8 cellular contexts compared by ENCODE assay signal in the genomic region with DNA sequence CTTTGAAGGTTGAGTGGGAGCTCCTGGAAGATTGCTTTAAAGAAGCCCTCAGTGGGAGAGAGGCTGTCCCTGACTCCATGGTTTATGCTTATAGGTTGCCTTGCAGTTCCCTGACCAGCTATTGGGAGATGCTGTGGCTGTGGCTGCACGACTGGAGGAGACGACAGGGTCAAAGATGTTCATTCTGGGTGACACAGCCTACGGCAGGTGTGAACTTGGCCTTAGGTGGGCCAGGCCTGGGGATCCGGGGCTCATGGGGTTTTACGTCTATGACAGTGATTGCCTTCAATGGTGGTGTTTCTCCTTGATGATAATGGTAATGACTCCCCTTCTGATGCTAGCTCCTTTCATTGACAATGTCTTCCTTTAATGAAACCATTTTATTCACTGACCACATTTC. TPM values are rescaled to one million over a fixed set of nuclear protein-coding genes. Genes with fewer than 3 reads are reported as not detected.
DNase-seq lines count a peak whose midpoint lies in the region; ATAC-seq and TF ChIP-seq lines count a peak whose summit lies in the region.

No MANE protein-coding gene starts in this region.

- POLR2A ChIA-PET in T-cell (lab: Charles Lee), result no interaction called here

- 40% methylated on average over 5 of the region's 5 CpGs; no CpG with 5 or more reads in 1 of the 2 donors for WGBS in gastroesophageal sphincter (ENCODE audit: low coverage in 1 of 2), 2 donors

- H3K9me3 Mint-ChIP-seq in GM23338, result no peaks in the 10 kb centered on the region
- H3K9me3 Mint-ChIP-seq in T-cell, result no peaks in the 10 kb centered on the region

- H3K9me2 ChIP-seq in GM23338 (ENCODE audit: insufficient read depth), result no peaks in the 10 kb centered on the region

- H3F3A ChIP-seq in GM23338 (replicated peaks; ENCODE audit: low read depth), result peaks cover 3% of the 10 kb centered on the region; the same call in 1 of the 2 replicates

- peak overlapping the region; percentile 100 for H3K4me3 ChIP-seq in GM23338
- H3K4me3 ChIP-seq in gastroesophageal sphincter, result peak overlapping the region; percentile 58 to 87
- peak overlapping the region; percentile 91 for H3K4me3 ChIP-seq in skeletal muscle satellite cell (ENCODE audit: low read length)

- no peak for ATAC-seq in GM23338
- no peak for ATAC-seq in T-cell (replicated peaks in 1 of 4)
- no peak for ATAC-seq in gastroesophageal sphincter

- peaks cover 39% of the 10 kb centered on the region for H3K36me3 Mint-ChIP-seq in GM23338 (ENCODE audit: low read depth)
- H3K36me3 Mint-ChIP-seq in T-cell, result peaks cover 11% of the 10 kb centered on the region

- H3K4me1 Mint-ChIP-seq in GM23338 (peaks cover 18% of the 10 kb centered on the region), T-cell (peaks cover 31 to 38% (median 37%) of the 10 kb centered on the region in 3 donors)

- no peak for TF ChIP-seq POLR2A in gastroesophageal sphincter (IDR thresholded peaks at IDR 0.05)

- peaks cover 12% of the 10 kb centered on the region for H3K79me2 ChIP-seq in GM23338 (replicated peaks; ENCODE audit: insufficient read depth)

- H4K20me1 ChIP-seq in GM23338 (replicated peaks; ENCODE audit: insufficient read depth), result peaks cover 4% of the 10 kb centered on the region

- H3K9me3 ChIP-seq in gastroesophageal sphincter (no peaks in the 10 kb centered on the region), skeletal muscle satellite cell (replicated peaks; ENCODE audit: low read length) (no peaks in the 10 kb centered on the region)

- H3K4me1 ChIP-seq in GM23338 (ENCODE audit: insufficient read depth) (peaks cover 18% of the 10 kb centered on the region), gastroesophageal sphincter (peaks cover 0 to 32% (median 10%) of the 10 kb centered on the region in 3 donors), skeletal muscle satellite cell (ENCODE audit: control insufficient read depth, insufficient read depth, low read length) (peaks cover 14% of the 10 kb centered on the region)

- H3K27ac Mint-ChIP-seq in GM23338 (peak overlapping the region; percentile 89), T-cell (peak overlapping the region; percentile 85)

- peak overlapping the region; percentile 87 for H3K9ac ChIP-seq in skeletal muscle satellite cell (ENCODE audit: low read depth, low read length)

- DNase-seq in GM23338 (ENCODE audit: low spot score) (no peak), T-cell (no peak), cerebellar cortex (ENCODE audit: low spot score) (no peak), RPMI8226 (no peak), hypothalamus (lab: John Stamatoyannopoulos, UW) (no peak), NCI-H526 (lab: John Stamatoyannopoulos, UW) (no peak)

- no peak overlapping the region; the same call in 1 of the 2 replicates for H2AFZ ChIP-seq in GM23338

- H3K27me3 Mint-ChIP-seq in GM23338 (ENCODE audit: insufficient read depth, low read depth, poor library complexity) (peaks cover 13% of the 10 kb centered on the region), T-cell (no peaks in the 10 kb centered on the region)

- peak overlapping the region; percentile 99 for H3K4me3 Mint-ChIP-seq in GM23338
- H3K4me3 Mint-ChIP-seq in T-cell, result peak overlapping the region; percentile 88 to 96 (median 91)

- no peaks in the 10 kb centered on the region for H3K36me3 ChIP-seq in GM23338 (ENCODE audit: insufficient read depth)
- H3K36me3 ChIP-seq in gastroesophageal sphincter, result peaks cover 0 to 45% of the 10 kb centered on the region in 2 donors
- H3K36me3 ChIP-seq in skeletal muscle satellite cell (ENCODE audit: insufficient read depth, low read length), result peaks cover 19% of the 10 kb centered on the region

- CTCF ChIA-PET in T-cell (lab: Charles Lee), result no interaction called here

- no peak for TF ChIP-seq EP300 in gastroesophageal sphincter (IDR thresholded peaks at IDR 0.05)

- TF ChIP-seq CTCF in GM23338 (conservative IDR thresholded peaks at IDR 0.05; ENCODE audit: low read depth in 2 of 2) (no peak), gastroesophageal sphincter (IDR thresholded peaks at IDR 0.05) (no peak)

- no peaks in the 10 kb centered on the region for H3K27me3 ChIP-seq in GM23338 (ENCODE audit: insufficient read depth)
- no peaks in the 10 kb centered on the region for H3K27me3 ChIP-seq in gastroesophageal sphincter
- no peaks in the 10 kb centered on the region for H3K27me3 ChIP-seq in skeletal muscle satellite cell (ENCODE audit: control insufficient read depth, insufficient read depth, low read length)

- no peak overlapping the region for H3K27ac ChIP-seq in GM23338 (ENCODE audit: low read depth)
- peak overlapping the region in 1 of 4 donors; percentile 66 for H3K27ac ChIP-seq in gastroesophageal sphincter

- H3K4me2 ChIP-seq in GM23338 (peak overlapping the region; percentile 98), skeletal muscle satellite cell (ENCODE audit: low read length) (peak overlapping the region; percentile 89)

TF ChIP-seq in GM23338, 12 proteins besides CTCF, POLR2A, EP300 and RAD21 (continues in another document):
- TF ChIP-seq NANOG (IDR thresholded peaks at IDR 0.05; ENCODE audit: borderline replicate concordance) (no peak), POLR2AphosphoS5 (IDR thresholded peaks at IDR 0.05; ENCODE audit: low read depth) (no peak), EZH2phosphoT487 (IDR thresholded peaks at IDR 0.05; ENCODE audit: unreplicated experiment) (no peak), JUNB (IDR thresholded peaks at IDR 0.05; ENCODE audit: unreplicated experiment) (no peak), ZNF114 (CRISPR knock-in tag; IDR thresholded peaks at IDR 0.05) (no peak), ZNF331 (CRISPR knock-in tag; IDR thresholded peaks at IDR 0.05; ENCODE audit: low read depth) (no peak)
- TF ChIP-seq, protein P1, sequence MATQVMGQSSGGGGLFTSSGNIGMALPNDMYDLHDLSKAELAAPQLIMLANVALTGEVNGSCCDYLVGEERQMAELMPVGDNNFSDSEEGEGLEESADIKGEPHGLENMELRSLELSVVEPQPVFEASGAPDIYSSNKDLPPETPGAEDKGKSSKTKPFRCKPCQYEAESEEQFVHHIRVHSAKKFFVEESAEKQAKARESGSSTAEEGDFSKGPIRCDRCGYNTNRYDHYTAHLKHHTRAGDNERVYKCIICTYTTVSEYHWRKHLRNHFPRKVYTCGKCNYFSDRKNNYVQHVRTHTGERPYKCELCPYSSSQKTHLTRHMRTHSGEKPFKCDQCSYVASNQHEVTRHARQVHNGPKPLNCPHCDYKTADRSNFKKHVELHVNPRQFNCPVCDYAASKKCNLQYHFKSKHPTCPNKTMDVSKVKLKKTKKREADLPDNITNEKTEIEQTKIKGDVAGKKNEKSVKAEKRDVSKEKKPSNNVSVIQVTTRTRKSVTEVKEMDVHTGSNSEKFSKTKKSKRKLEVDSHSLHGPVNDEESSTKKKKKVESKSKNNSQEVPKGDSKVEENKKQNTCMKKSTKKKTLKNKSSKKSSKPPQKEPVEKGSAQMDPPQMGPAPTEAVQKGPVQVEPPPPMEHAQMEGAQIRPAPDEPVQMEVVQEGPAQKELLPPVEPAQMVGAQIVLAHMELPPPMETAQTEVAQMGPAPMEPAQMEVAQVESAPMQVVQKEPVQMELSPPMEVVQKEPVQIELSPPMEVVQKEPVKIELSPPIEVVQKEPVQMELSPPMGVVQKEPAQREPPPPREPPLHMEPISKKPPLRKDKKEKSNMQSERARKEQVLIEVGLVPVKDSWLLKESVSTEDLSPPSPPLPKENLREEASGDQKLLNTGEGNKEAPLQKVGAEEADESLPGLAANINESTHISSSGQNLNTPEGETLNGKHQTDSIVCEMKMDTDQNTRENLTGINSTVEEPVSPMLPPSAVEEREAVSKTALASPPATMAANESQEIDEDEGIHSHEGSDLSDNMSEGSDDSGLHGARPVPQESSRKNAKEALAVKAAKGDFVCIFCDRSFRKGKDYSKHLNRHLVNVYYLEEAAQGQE (IDR thresholded peaks at IDR 0.05; ENCODE audit: unreplicated experiment), result no peak
- TF ChIP-seq, protein P2, sequence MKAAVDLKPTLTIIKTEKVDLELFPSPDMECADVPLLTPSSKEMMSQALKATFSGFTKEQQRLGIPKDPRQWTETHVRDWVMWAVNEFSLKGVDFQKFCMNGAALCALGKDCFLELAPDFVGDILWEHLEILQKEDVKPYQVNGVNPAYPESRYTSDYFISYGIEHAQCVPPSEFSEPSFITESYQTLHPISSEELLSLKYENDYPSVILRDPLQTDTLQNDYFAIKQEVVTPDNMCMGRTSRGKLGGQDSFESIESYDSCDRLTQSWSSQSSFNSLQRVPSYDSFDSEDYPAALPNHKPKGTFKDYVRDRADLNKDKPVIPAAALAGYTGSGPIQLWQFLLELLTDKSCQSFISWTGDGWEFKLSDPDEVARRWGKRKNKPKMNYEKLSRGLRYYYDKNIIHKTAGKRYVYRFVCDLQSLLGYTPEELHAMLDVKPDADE (IDR thresholded peaks at IDR 0.05), result no peak

RNA-seq across cellular contexts. Expression of gene DPH2, which starts 0.7 kb away (rescaled TPM):
- 68.2 and 90.3 TPM in 2 replicates for total RNA-seq in GM23338 (2014; rRNA removed; shearing (Covaris generic))
- 32.1 and 35.6 TPM in 2 replicates for polyA plus RNA-seq in GM23338 (2016; fragmentation: Nextera tagmentation; extraction: Ambion mirVana)
- total RNA-seq in T-cell (10 to 100 TPM; 22.1 to 46.6 (median 41.8) TPM), gastroesophageal sphincter (10 to 100 TPM; 23.5 to 41.9 (median 32.5) TPM)
- 18.1 and 19.8 TPM in 2 replicates for total RNA-seq in skeletal muscle satellite cell (2012; rRNA removed)

RNA-seq across cellular contexts. Expression of gene ATP6V0B, which starts 4.3 kb away (rescaled TPM):
- total RNA-seq in GM23338 (2014; rRNA removed; shearing (Covaris generic)), result 112 and 116 TPM in 2 replicates
- polyA plus RNA-seq in GM23338 (2016; fragmentation: Nextera tagmentation; extraction: Ambion mirVana), result 142 and 149 TPM in 2 replicates
- total RNA-seq in T-cell, result 10 to 100 TPM; 57.5 to 88.6 (median 69.5) TPM
- total RNA-seq in gastroesophageal sphincter, result 100 to 1,000 TPM in 1 of 4 donors, 10 to 100 TPM in 3; 67.9 to 107 (median 89.9) TPM
- total RNA-seq in skeletal muscle satellite cell (2012; rRNA removed), result 75.8 and 112 TPM in 2 replicates

RNA-seq across cellular contexts. Expression of gene B4GALT2, which starts 8.5 kb away (rescaled TPM):
- total RNA-seq in GM23338 (2014; rRNA removed; shearing (Covaris generic)), result 52.7 and 63.1 TPM in 2 replicates
- 22.4 and 22.8 TPM in 2 replicates for polyA plus RNA-seq in GM23338 (2016; fragmentation: Nextera tagmentation; extraction: Ambion mirVana)
- total RNA-seq in T-cell (1 to 10 TPM; 1.2 to 5.3 (median 3.1) TPM), gastroesophageal sphincter (100 to 1,000 TPM in 1 of 4 donors, 10 to 100 TPM in 3; 34.4 to 129 (median 37.6) TPM)
- 72.8 and 94.4 TPM in 2 replicates for total RNA-seq in skeletal muscle satellite cell (2012; rRNA removed)

RNA-seq across cellular contexts. Expression of gene CCDC24, which starts 20.9 kb away (rescaled TPM):
- total RNA-seq in GM23338 (2014; rRNA removed; shearing (Covaris generic)), result 8.3 and 9.5 TPM in 2 replicates
- 13.4 and 17.2 TPM in 2 replicates for polyA plus RNA-seq in GM23338 (2016; fragmentation: Nextera tagmentation; extraction: Ambion mirVana)
- total RNA-seq in T-cell (1 to 10 TPM in 3 of 5 donors, under 1 TPM in 2; 0.50 to 4.3 (median 1.7) TPM), gastroesophageal sphincter (1 to 10 TPM; 5.0 to 6.2 (median 5.5) TPM)
- total RNA-seq in skeletal muscle satellite cell (2012; rRNA removed), result 2.3 and 5.0 TPM in 2 replicates

RNA-seq across cellular contexts. Expression of gene IPO13, which starts 23.8 kb away (rescaled TPM):
- total RNA-seq in GM23338 (2014; rRNA removed; shearing (Covaris generic)), result 17.9 and 22.8 TPM in 2 replicates
- 10.4 and 12.5 TPM in 2 replicates for polyA plus RNA-seq in GM23338 (2016; fragmentation: Nextera tagmentation; extraction: Ambion mirVana)
- 10 to 100 TPM; 15.3 to 24.3 (median 22.1) TPM for total RNA-seq in T-cell
- 10 to 100 TPM; 21.8 to 44.5 (median 24.2) TPM for total RNA-seq in gastroesophageal sphincter
- total RNA-seq in skeletal muscle satellite cell (2012; rRNA removed), result 18.8 and 20.5 TPM in 2 replicates
